In the genomic region with DNA sequence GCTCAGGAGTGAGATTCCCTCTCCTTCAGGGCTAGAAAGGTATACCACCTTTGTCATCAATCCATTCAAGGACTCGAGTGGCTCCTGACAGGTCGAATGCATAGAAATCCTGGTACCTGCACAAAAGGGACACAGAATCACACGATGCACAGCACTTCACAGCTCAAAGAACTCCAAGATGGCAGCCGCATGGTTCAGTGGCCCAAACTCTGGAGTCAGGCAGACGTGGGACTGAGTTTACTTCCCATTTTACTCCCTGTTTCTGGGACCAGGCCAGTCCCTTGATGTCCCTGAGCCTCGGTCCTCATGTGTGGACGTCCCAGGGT, we compare ENCODE assay signal across 8 cellular contexts. TPM values are rescaled to one million over a fixed set of nuclear protein-coding genes. Genes with fewer than 3 reads are reported as not detected.
DNase-seq lines count a peak whose midpoint lies in the region; ATAC-seq, FAIRE-seq and TF ChIP-seq lines count a peak whose summit lies in the region.

No MANE protein-coding gene starts in this region.

- H3K36me3 ChIP-seq in mammary epithelial cell (ENCODE audit: insufficient read depth, low read length) = peaks cover 11% of the 10 kb centered on the region
- H3K36me3 ChIP-seq in mucosa of rectum (ENCODE audit: control insufficient read depth in 2 of 2, insufficient read depth in 2 of 2, low read length in 2 of 2) = peaks cover 14 to 22% of the 10 kb centered on the region in 2 donors

- ATAC-seq in A549 (no peak; a peak in 1 of 6 replicates), HG02642 (IDR thresholded peaks at IDR 0.05; ENCODE audit: poor library complexity, unreplicated experiment) (peak; percentile 0), omental fat pad (ENCODE audit: low FRiP score) (no peak)

- no peaks in the 10 kb centered on the region for H3K9me3 ChIP-seq in A549
- H3K9me3 ChIP-seq in mammary epithelial cell (replicated peaks; ENCODE audit: insufficient read depth, low read length) = no peaks in the 10 kb centered on the region
- H3K9me3 ChIP-seq in mucosa of rectum (ENCODE audit: control insufficient read depth in 2 of 2, low read length in 2 of 2) = no peaks in the 10 kb centered on the region

- no peak for TF ChIP-seq RAD21 in A549 (conservative IDR thresholded peaks at IDR 0.05 in 1 of 2, IDR thresholded peaks at IDR 0.05 in 1 of 2)

- H3K79me2 ChIP-seq in mammary epithelial cell (ENCODE audit: insufficient read depth, low read length) = peaks cover 34% of the 10 kb centered on the region

- TF ChIP-seq CTCF in A549 (IDR thresholded peaks at IDR 0.05) = no peak
- no peak for TF ChIP-seq CTCF in mammary epithelial cell (conservative IDR thresholded peaks at IDR 0.05 in 1 of 2, IDR thresholded peaks at IDR 0.05 in 1 of 2; ENCODE audit: extremely low read depth in 1 of 2, insufficient read depth in 1 of 2, low read depth in 1 of 2, low read length in 2 of 2)
- TF ChIP-seq CTCF in omental fat pad (IDR thresholded peaks at IDR 0.05) = no peak

- H3K9ac ChIP-seq in mammary epithelial cell (ENCODE audit: insufficient read depth, low read length) (peak overlapping the region; percentile 87), mucosa of rectum (ENCODE audit: low read depth in 1 of 2, low read length in 2 of 2) (peak overlapping the region; percentile 82 to 94)

- dilution Hi-C loops in mammary epithelial cell (cut with HindIII; ENCODE audit: low sequenced_read_pairs) = no loop called here

- H2AFZ ChIP-seq in mammary epithelial cell (ENCODE audit: low read depth, low read length) = peak overlapping the region; percentile 94

- H3K4me3 ChIP-seq in A549 = peak overlapping the region; percentile 73
- H3K4me3 ChIP-seq in mammary epithelial cell (replicated peaks in 1 of 3; ENCODE audit: insufficient read depth in 1 of 3, low read depth in 2 of 3, low read length in 3 of 3) = peak overlapping the region; percentile 76 to 100 (median 91)
- peak overlapping the region; percentile 97 to 98 for H3K4me3 ChIP-seq in mucosa of rectum (ENCODE audit: low read length in 2 of 2)

- no peak for TF ChIP-seq POLR2A in A549 (IDR thresholded peaks at IDR 0.05; ENCODE audit: low read length)

- POLR2A ChIA-PET in A549 (lab: Yijun Ruan, JAX) = interaction anchor here (0.7 to 2.1 kb wide), 10 partner anchors 9 to 274 kb away, joined by 3 to 15 read pairs (median 6); partner anchors contain the start of genes SEC11A and ZSCAN2

- no peaks in the 10 kb centered on the region for H4K20me1 ChIP-seq in mammary epithelial cell (ENCODE audit: insufficient read depth, low read length)

- H3K27me3 ChIP-seq in mammary epithelial cell (ENCODE audit: insufficient read depth, low read length) (no peaks in the 10 kb centered on the region), mucosa of rectum (ENCODE audit: control insufficient read depth in 2 of 2, insufficient read depth in 2 of 2, low read length in 2 of 2) (no peaks in the 10 kb centered on the region)

- WGBS in A549 (ENCODE audit: missing lambda C conversion rate) = 9% methylated on average over 7 of the region's 7 CpGs
- 0% methylated on average over 1 of the region's 7 CpGs for WGBS in mammary epithelial cell (ENCODE audit: low coverage, missing lambda C conversion rate)

- in situ Hi-C loops in mammary epithelial cell (cut with MboI; ENCODE audit: low sequenced_read_pairs in 2 of 2) = loop anchor here in 1 of 2 donors (10.0 kb wide), 2 partner anchors 91 to 271 kb away; partner anchors contain the start of gene ZNF592

- no TSS peak for BruUV-seq in mammary epithelial cell (replicated peaks; lab: Mats Ljungman, UMichigan)

- peaks cover 42% of the 10 kb centered on the region for H3K4me1 ChIP-seq in A549
- peaks cover 19% of the 10 kb centered on the region for H3K4me1 ChIP-seq in mammary epithelial cell (ENCODE audit: insufficient read depth, low read length)
- peaks cover 20 to 31% of the 10 kb centered on the region in 2 donors for H3K4me1 ChIP-seq in mucosa of rectum (ENCODE audit: control insufficient read depth in 2 of 2, insufficient read depth in 2 of 2, low read length in 2 of 2)

- peak overlapping the region; percentile 86 for H3K4me2 ChIP-seq in A549
- H3K4me2 ChIP-seq in mammary epithelial cell (ENCODE audit: insufficient read depth, low read depth, low read length) = peak overlapping the region; percentile 81

- FAIRE-seq in A549 (lab: Jason Lieb, UNC) = no peak

- CTCF ChIA-PET in A549 (lab: Yijun Ruan, JAX) (interaction anchor here (0.6 to 8.6 kb wide), 18 partner anchors 9 to 515 kb away, joined by 3 to 85 read pairs (median 4); no protein-coding TSS in a partner anchor), mammary epithelial cell (lab: Charles Lee; ENCODE audit: low non-redundant PET) (no interaction called here)

- intact Hi-C loops in mammary epithelial cell (cut with micrococcal nuclease) = no loop called here

- H3K27ac ChIP-seq in A549 = peak overlapping the region; percentile 90 to 95
- peak overlapping the region; percentile 74 for H3K27ac ChIP-seq in mammary epithelial cell (ENCODE audit: insufficient read depth, low read depth, low read length)
- peak overlapping the region; percentile 81 to 88 for H3K27ac ChIP-seq in mucosa of rectum (ENCODE audit: low read depth in 2 of 2, low read length in 2 of 2)

- DNase-seq in A549 (ENCODE audit: low read depth in 1 of 2, low spot score in 1 of 2) = no peak
- DNase-seq in mammary epithelial cell = no peak
- DNase-seq in NCI-H345 treated with DMSO at 0.1 percent for 48 hours (lab: John Stamatoyannopoulos, UW; ENCODE audit: unreplicated experiment) = no peak
- no peak for DNase-seq in omental fat pad (ENCODE audit: low spot score)
- DNase-seq in NAMALWA (ENCODE audit: low spot score) = no peak
- DNase-seq in NCI-H2171 treated with DMSO at 0.1 percent for 48 hours (lab: John Stamatoyannopoulos, UW) = no peak

- TF ChIP-seq EP300 in A549 (IDR thresholded peaks at IDR 0.05) = no peak

TF ChIP-seq in A549, 52 proteins besides CTCF, POLR2A, EP300 and RAD21:
- TF ChIP-seq MAX (IDR thresholded peaks at IDR 0.05) (no peak), E2F6 (IDR thresholded peaks at IDR 0.05; ENCODE audit: borderline replicate concordance, low read depth) (no peak), HOXB5 (CRISPR knock-in tag; IDR thresholded peaks at IDR 0.05) (0 out of 2 replicates have a peak, but pooled peaks have one; percentile 60), HOXB13 (CRISPR knock-in tag; IDR thresholded peaks at IDR 0.05; ENCODE audit: low read depth) (0 out of 2 replicates have a peak, but pooled peaks have one; percentile 57)

RNA-seq across cellular contexts. Expression of gene WDR73, which starts 0.5 kb away (rescaled TPM):
- polyA plus RNA-seq in A549 (2011; rRNA removed) (44.7 and 45.9 TPM in 2 replicates), A549 (2017; fragmentation: RNase III; extraction: RNeasy Plus Mini Kit Qiagen cat#74134 plus additional on column Dnase treatment) (41.0 to 46.1 TPM (median 45.3 TPM) in 3 replicates), mammary epithelial cell (20.7 TPM)
- 38.4 and 38.6 TPM in 2 replicates for polyA plus RNA-seq in A549 (2012; cell fraction: cytosol; rRNA removed)
- 67.9 and 79.4 TPM in 2 replicates for polyA plus RNA-seq in A549 (2012; cell fraction: nucleus; rRNA removed)
- 44.1 and 52.4 TPM in 2 replicates for polyA minus RNA-seq in A549 (2011; rRNA and poly(A)+ RNA removed)
- total RNA-seq in mammary epithelial cell (10 to 100 TPM; 23.0 to 28.1 TPM), omental fat pad (10 to 100 TPM; 13.7 to 26.8 (median 20.4) TPM)
- 13.7 TPM for polyA minus RNA-seq in mammary epithelial cell

RNA-seq across cellular contexts. Expression of gene NMB, which starts 4.5 kb away (rescaled TPM):
- polyA plus RNA-seq in A549 (2011; rRNA removed) (10.1 and 16.1 TPM in 2 replicates), A549 (2017; fragmentation: RNase III; extraction: RNeasy Plus Mini Kit Qiagen cat#74134 plus additional on column Dnase treatment) (13.2 to 22.4 TPM (median 18.5 TPM) in 3 replicates), mammary epithelial cell (4.0 TPM)
- 11.1 and 15.9 TPM in 2 replicates for polyA plus RNA-seq in A549 (2012; cell fraction: cytosol; rRNA removed)
- polyA plus RNA-seq in A549 (2012; cell fraction: nucleus; rRNA removed) = 9.6 and 10.3 TPM in 2 replicates
- polyA minus RNA-seq in A549 (2011; rRNA and poly(A)+ RNA removed) = 3.5 and 5.7 TPM in 2 replicates
- total RNA-seq in mammary epithelial cell (1 to 10 TPM; 1.0 to 3.7 TPM), omental fat pad (10 to 100 TPM; 18.4 to 89.3 (median 29.9) TPM)
- polyA minus RNA-seq in mammary epithelial cell = not detected

RNA-seq across cellular contexts. Expression of gene ZSCAN2, which starts 52.7 kb away (rescaled TPM):
- 16.2 and 16.5 TPM in 2 replicates for polyA plus RNA-seq in A549 (2011; rRNA removed)
- 17.8 and 17.9 TPM in 2 replicates for polyA plus RNA-seq in A549 (2012; cell fraction: cytosol; rRNA removed)
- polyA plus RNA-seq in A549 (2012; cell fraction: nucleus; rRNA removed) = 10.7 and 13.1 TPM in 2 replicates
- polyA plus RNA-seq in A549 (2017; fragmentation: RNase III; extraction: RNeasy Plus Mini Kit Qiagen cat#74134 plus additional on column Dnase treatment) = 14.9 to 17.5 TPM (median 17.2 TPM) in 3 replicates
- polyA minus RNA-seq in A549 (2011; rRNA and poly(A)+ RNA removed) = 15.0 and 21.1 TPM in 2 replicates
- 1 to 10 TPM; 5.0 to 6.3 TPM for total RNA-seq in mammary epithelial cell
- 4.2 TPM for polyA plus RNA-seq in mammary epithelial cell
- polyA minus RNA-seq in mammary epithelial cell = 4.0 TPM
- total RNA-seq in omental fat pad = 10 to 100 TPM in 3 of 4 donors, 1 to 10 TPM in 1; 8.4 to 16.3 (median 13.0) TPM

Comparison
In these comparisons a context has a peak if more than half of its experiments do, and no peak if none do; other contexts are left out.
1. RNA of gene NMB, which starts 4.5 kb away (total RNA-seq): 18.4 to 89.3 TPM in omental fat pad; 1.0 to 3.7 TPM in mammary epithelial cell; every median in the first group is over 4 times any median in the second.
2. Peak in every context shown above with its lines, with median percentiles within 50 percentile points of each other: H3K27ac ChIP-seq and H3K4me3 ChIP-seq.